ENCODE assay signal across 8 cellular contexts in genomic region chr16:15777533-15778203, GRCh38.
DNase-seq lines count a peak whose midpoint lies in the region; ATAC-seq and TF ChIP-seq lines count a peak whose summit lies in the region.

No MANE protein-coding gene starts in this region.

- H3K36me3 Mint-ChIP-seq in activated T-cell treated with anti-CD3 and anti-CD28 coated beads, Interleukin-2, amount 50 U/mL, for 24 hours (ENCODE audit: low read depth) = no peaks in the 10 kb centered on the region

- no peaks in the 10 kb centered on the region for H3K4me1 ChIP-seq in cardiac muscle cell (ENCODE audit: low read depth)

- H3K36me3 ChIP-seq in cardiac muscle cell (no peaks in the 10 kb centered on the region), WERI-Rb-1 (no peaks in the 10 kb centered on the region)

- H3K27me3 ChIP-seq in cardiac muscle cell (peaks cover 96% of the 10 kb centered on the region), WERI-Rb-1 (ENCODE audit: insufficient read depth, low read depth, severe bottlenecking) (no peaks in the 10 kb centered on the region)

- no peak overlapping the region for H3K4me3 ChIP-seq in cardiac muscle cell
- no peak overlapping the region for H3K4me3 ChIP-seq in WERI-Rb-1 (ENCODE audit: low read depth, low read length)

- H3K4me1 Mint-ChIP-seq in activated T-cell treated with anti-CD3 and anti-CD28 coated beads, Interleukin-2, amount 50 U/mL, for 24 hours (ENCODE audit: low read depth) = no peaks in the 10 kb centered on the region

- peak; percentile 68 to 75 for DNase-seq in cardiac muscle cell (ENCODE audit: low read depth in 1 of 2, low spot score in 1 of 2)
- no peak for DNase-seq in cardiac septum (ENCODE audit: low spot score)
- peak; percentile 45 for DNase-seq in MV-4-11 (lab: John Stamatoyannopoulos, UW)
- DNase-seq in WERI-Rb-1 = peak; percentile 82
- peak; percentile 62 for DNase-seq in left kidney (ENCODE audit: low read depth, low spot score)
- DNase-seq in activated T-cell treated with anti-CD3 and anti-CD28 coated beads, Interleukin-2, amount 50 U/mL, for 24 hours = no peak

- no peaks in the 10 kb centered on the region for H3K27me3 Mint-ChIP-seq in activated T-cell treated with anti-CD3 and anti-CD28 coated beads, Interleukin-2, amount 50 U/mL, for 24 hours

- H3K9me3 ChIP-seq in cardiac muscle cell (ENCODE audit: low read depth) = no peaks in the 10 kb centered on the region
- H3K9me3 ChIP-seq in WERI-Rb-1 (ENCODE audit: severe bottlenecking) = no peaks in the 10 kb centered on the region

- intact Hi-C loops in cardiac septum (cut with DNase I) = loop anchor here (5.0 kb wide), 1 partner anchor 40 kb away; no protein-coding TSS in a partner anchor

- TF ChIP-seq CTCF in cardiac muscle cell (IDR thresholded peaks at IDR 0.05; ENCODE audit: low read depth, low read length) = peak; percentile 65
- TF ChIP-seq CTCF in WERI-Rb-1 (IDR thresholded peaks at IDR 0.05; ENCODE audit: low read depth, low read length) = peak; percentile 93

- ATAC-seq in GM19324 (IDR thresholded peaks at IDR 0.05; ENCODE audit: low FRiP score, unreplicated experiment) (no peak), HG02763 (IDR thresholded peaks at IDR 0.05; ENCODE audit: unreplicated experiment) (no peak)

- H3K4me3 Mint-ChIP-seq in activated T-cell treated with anti-CD3 and anti-CD28 coated beads, Interleukin-2, amount 50 U/mL, for 24 hours = no peak overlapping the region

- H3K27ac ChIP-seq in cardiac muscle cell (no peak overlapping the region), WERI-Rb-1 (no peak overlapping the region)

- no peak overlapping the region for H3K27ac Mint-ChIP-seq in activated T-cell treated with anti-CD3 and anti-CD28 coated beads, Interleukin-2, amount 50 U/mL, for 24 hours

- no peaks in the 10 kb centered on the region for H3K9me3 Mint-ChIP-seq in activated T-cell treated with anti-CD3 and anti-CD28 coated beads, Interleukin-2, amount 50 U/mL, for 24 hours

Comparison
In these comparisons a context has a peak if more than half of its experiments do, and no peak if none do; other contexts are left out.
1. DNase-seq: peak in cardiac muscle cell (2 of 2), MV-4-11 (single experiment), WERI-Rb-1 (single experiment) and left kidney (single experiment); none in cardiac septum (single experiment) and activated T-cell treated with anti-CD3 and anti-CD28 coated beads, Interleukin-2, amount 50 U/mL, for 24 hours (single experiment).